15 cellular contexts compared by ENCODE assay signal in genomic region chr4:108270466-108271450, GRCh38.
DNase-seq lines count a peak whose midpoint lies in the region; ATAC-seq and TF ChIP-seq lines count a peak whose summit lies in the region.
"Had no signal": no experiment of that assay in that cellular context is flagged by ENCODE, and none has a peak within 500 bp of the region (broad histone marks: within the 10 kb centered on the region; RNA-seq: fewer than 3 reads in every experiment).

No MANE protein-coding gene starts in this region.

- intact Hi-C loops in left cardiac atrium (cut with DNase I) = no loop called here

- H3K9me3 ChIP-seq in AG04450 (ENCODE audit: control insufficient read depth, insufficient read depth, low read length) (no peaks in the 10 kb centered on the region), adipocyte (ENCODE audit: control insufficient read depth, low read length) (no peaks in the 10 kb centered on the region)

- CTCF ChIA-PET in AG04450 (lab: Charles Lee) = no interaction called here

- H3K36me3 ChIP-seq in adipocyte (ENCODE audit: control insufficient read depth, insufficient read depth, low read length, severe bottlenecking) = no peaks in the 10 kb centered on the region

- H3K4me1 Mint-ChIP-seq in endothelial cell (ENCODE audit: unreplicated experiment) = no peaks in the 10 kb centered on the region

- H3K9me3 Mint-ChIP-seq in endothelial cell (ENCODE audit: unreplicated experiment) = no peaks in the 10 kb centered on the region

- H3K4me3 ChIP-seq in AG04450 (ENCODE audit: low read depth, low read length) = no peak overlapping the region
- no peak overlapping the region for H3K4me3 ChIP-seq in adipocyte (ENCODE audit: low read length)
- H3K4me3 ChIP-seq in foreskin fibroblast (ENCODE audit: low read depth in 1 of 2, low read length in 2 of 2) = no peak overlapping the region

- DNase-seq in AG04450 (ENCODE audit: low read depth, low spot score) (peak; percentile 82), HS-27A (ENCODE audit: low read depth) (peak; percentile 1), adipocyte (ENCODE audit: low read depth) (peak; percentile 24), foreskin fibroblast (peak; percentile 69 to 81), endothelial cell (ENCODE audit: low spot score) (no peak), SKM-1 treated with dmso at 0.1 percent for 144 hours (lab: John Stamatoyannopoulos, UW; ENCODE audit: unreplicated experiment) (no peak), left cardiac atrium (no peak)
- no peak for DNase-seq in stimulated activated naive CD4-positive, alpha-beta T cell (lab: John Stamatoyannopoulos, UW)
- DNase-seq: activated CD8-positive, alpha-beta memory T cell treated with anti-CD3 and anti-CD28 coated beads for 24 hours; effector CD8-positive, alpha-beta T cell; NCI-H446 treated with DMSO at 0.1 percent for 48 hours; RPMI8226; T-helper 9 cell had no signal

- no peak for ATAC-seq in left cardiac atrium

- H3K9ac ChIP-seq in adipocyte (ENCODE audit: low read length) = no peak overlapping the region

- no peaks in the 10 kb centered on the region for H3K27me3 ChIP-seq in AG04450 (ENCODE audit: control insufficient read depth, insufficient read depth, low read length)
- H3K27me3 ChIP-seq in adipocyte (replicated peaks; ENCODE audit: control insufficient read depth, insufficient read depth, low read length) = no peaks in the 10 kb centered on the region

- TF ChIP-seq CTCF in AG04450 (IDR thresholded peaks at IDR 0.05; ENCODE audit: low read depth, low read length) = no peak
- no peak for TF ChIP-seq CTCF in foreskin fibroblast (IDR thresholded peaks at IDR 0.05; ENCODE audit: low read depth, low read length)
- no peak for TF ChIP-seq CTCF in endothelial cell (IDR thresholded peaks at IDR 0.05; ENCODE audit: unreplicated experiment)

- no peaks in the 10 kb centered on the region for H3K4me1 ChIP-seq in adipocyte (ENCODE audit: control insufficient read depth, insufficient read depth, low read length)

- H3K36me3 Mint-ChIP-seq in endothelial cell (ENCODE audit: low read depth, unreplicated experiment) = no peaks in the 10 kb centered on the region

- no peaks in the 10 kb centered on the region for H3K27me3 Mint-ChIP-seq in endothelial cell (ENCODE audit: unreplicated experiment)
- H3K27me3 Mint-ChIP-seq: activated naive CD8-positive, alpha-beta T cell had no signal

- no peak overlapping the region for H3K4me3 Mint-ChIP-seq in endothelial cell (ENCODE audit: unreplicated experiment)
- H3K4me3 Mint-ChIP-seq: activated naive CD8-positive, alpha-beta T cell; mesothelial cell of epicardium had no signal

- POLR2A ChIA-PET in AG04450 (lab: Yijun Ruan, JAX) = interaction anchor here (1.0 kb wide), 1 partner anchor 90 kb away, joined by 3 read pairs; no protein-coding TSS in a partner anchor

- no peak overlapping the region for H3K27ac ChIP-seq in AG04450 (ENCODE audit: low read depth, low read length)

- no peak overlapping the region for H3K27ac Mint-ChIP-seq in endothelial cell (ENCODE audit: unreplicated experiment)
- H3K27ac Mint-ChIP-seq: activated naive CD8-positive, alpha-beta T cell; mesothelial cell of epicardium had no signal

Comparison
In these comparisons a context has a peak if more than half of its experiments do, and no peak if none do; other contexts are left out.
1. DNase-seq: peak in AG04450 (single experiment), HS-27A (single experiment), adipocyte (single experiment) and foreskin fibroblast (2 of 2); none in endothelial cell (single experiment), SKM-1 treated with dmso at 0.1 percent for 144 hours (single experiment), stimulated activated naive CD4-positive, alpha-beta T cell (0 of 6) and left cardiac atrium (single experiment).